In the genomic region with DNA sequence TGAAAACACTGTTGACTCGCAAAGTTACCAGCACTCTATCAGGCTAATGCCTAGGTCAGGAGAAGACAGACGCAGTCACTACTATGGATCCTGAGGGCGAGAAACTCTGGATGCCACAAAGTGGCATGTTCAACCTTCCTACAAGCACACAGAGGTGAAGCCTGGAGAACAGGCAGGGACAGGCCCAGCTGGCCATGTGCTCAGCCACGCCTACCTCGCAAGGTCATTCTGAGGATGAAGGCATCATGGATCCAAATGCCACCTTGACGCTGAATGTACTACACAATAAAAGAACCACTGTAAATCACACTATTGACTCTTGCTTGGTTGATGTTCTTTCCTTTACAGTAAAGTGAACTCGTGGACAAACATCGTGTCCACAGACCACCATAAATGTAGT, we compare ENCODE assay signal across 13 cellular contexts.
DNase-seq lines count a peak whose midpoint lies in the region; ATAC-seq and TF ChIP-seq lines count a peak whose summit lies in the region.
"Had no signal": no experiment of that assay in that cellular context is flagged by ENCODE, and none has a peak within 500 bp of the region (broad histone marks: within the 10 kb centered on the region; RNA-seq: fewer than 3 reads in every experiment).

No MANE protein-coding gene starts in this region.

- H3K27ac ChIP-seq in right atrium auricular region (no peak overlapping the region), stomach (peak overlapping the region in 3 of 5 donors; percentile 0 to 75 (median 20))

- H3K4me3 Mint-ChIP-seq in activated CD8-positive, alpha-beta T cell treated with anti-CD3 and anti-CD28 coated beads, Interleukin-2, amount 10 ng/mL, durations not matched to agents 7 days and 5 days: no peak overlapping the region
- peak overlapping the region; percentile 42 for H3K4me3 Mint-ChIP-seq in glutamatergic neuron (ENCODE audit: unreplicated experiment)

- 72 to 84% (median 76%) methylated on average over 8 of the region's 8 CpGs for WGBS in stomach, 5 donors

- H3K9me3 Mint-ChIP-seq in activated CD8-positive, alpha-beta T cell treated with anti-CD3 and anti-CD28 coated beads, Interleukin-2, amount 10 ng/mL, durations not matched to agents 7 days and 5 days (ENCODE audit: insufficient read depth): no peaks in the 10 kb centered on the region
- H3K9me3 Mint-ChIP-seq in glutamatergic neuron (ENCODE audit: unreplicated experiment): peaks cover 43% of the 10 kb centered on the region

- H3K27me3 ChIP-seq in right atrium auricular region (no peaks in the 10 kb centered on the region), stomach (no peaks in the 10 kb centered on the region)
- H3K27me3 ChIP-seq: dorsolateral prefrontal cortex had no signal

- peak overlapping the region; percentile 69 for H3K27ac Mint-ChIP-seq in activated CD8-positive, alpha-beta T cell treated with anti-CD3 and anti-CD28 coated beads, Interleukin-2, amount 10 ng/mL, durations not matched to agents 7 days and 5 days
- peak overlapping the region; percentile 28 for H3K27ac Mint-ChIP-seq in glutamatergic neuron (ENCODE audit: unreplicated experiment)

- POLR2A ChIA-PET in activated CD8-positive, alpha-beta T cell treated with anti-CD3 and anti-CD28 coated beads, Interleukin-2, amount 10 ng/mL, durations not matched to agents 7 days and 5 days (lab: Charles Lee): no interaction called here

- H3K36me3 Mint-ChIP-seq in activated CD8-positive, alpha-beta T cell treated with anti-CD3 and anti-CD28 coated beads, Interleukin-2, amount 10 ng/mL, durations not matched to agents 7 days and 5 days (ENCODE audit: low read depth): peaks cover 14% of the 10 kb centered on the region
- H3K36me3 Mint-ChIP-seq in glutamatergic neuron (ENCODE audit: unreplicated experiment): no peaks in the 10 kb centered on the region

- H3K36me3 ChIP-seq in right atrium auricular region: no peaks in the 10 kb centered on the region
- H3K36me3 ChIP-seq in stomach: no peaks in the 10 kb centered on the region

- CTCF ChIA-PET in activated CD8-positive, alpha-beta T cell treated with anti-CD3 and anti-CD28 coated beads, Interleukin-2, amount 10 ng/mL, durations not matched to agents 7 days and 5 days (lab: Charles Lee): no interaction called here

- H3K27me3 Mint-ChIP-seq in activated CD8-positive, alpha-beta T cell treated with anti-CD3 and anti-CD28 coated beads, Interleukin-2, amount 10 ng/mL, durations not matched to agents 7 days and 5 days (ENCODE audit: low read depth): no peaks in the 10 kb centered on the region
- H3K27me3 Mint-ChIP-seq in glutamatergic neuron (ENCODE audit: unreplicated experiment): peaks cover 16% of the 10 kb centered on the region

- H3K4me1 ChIP-seq in right atrium auricular region (peaks cover 0 to 76% of the 10 kb centered on the region in 2 donors), stomach (peaks cover 48 to 90% (median 75%) of the 10 kb centered on the region in 4 donors)

- TF ChIP-seq CTCF in right atrium auricular region (IDR thresholded peaks at IDR 0.05): no peak
- TF ChIP-seq CTCF in glutamatergic neuron (IDR thresholded peaks at IDR 0.05; ENCODE audit: partially characterized antibody, unreplicated experiment): no peak
- no peak for TF ChIP-seq CTCF in stomach (IDR thresholded peaks at IDR 0.05)

- ATAC-seq in Right ventricle myocardium superior (ENCODE audit: poor library complexity): peak; percentile 60
- no peak for ATAC-seq in activated CD8-positive, alpha-beta T cell treated with anti-CD3 and anti-CD28 coated beads, Interleukin-2, amount 10 ng/mL, durations not matched to agents 7 days and 5 days
- ATAC-seq in GM21619 (IDR thresholded peaks at IDR 0.05; ENCODE audit: unreplicated experiment): no peak

- no peaks in the 10 kb centered on the region for H3K9me3 ChIP-seq in right atrium auricular region
- no peaks in the 10 kb centered on the region for H3K9me3 ChIP-seq in stomach

- DNase-seq in Right ventricle myocardium superior (peak; percentile 66), right atrium auricular region (ENCODE audit: low spot score) (no peak), glutamatergic neuron (no peak), stomach (peak; percentile 51), foreskin melanocyte (no peak)
- DNase-seq in activated CD8-positive, alpha-beta T cell treated with anti-CD3 and anti-CD28 coated beads, Interleukin-2, amount 10 ng/mL, durations not matched to agents 7 days and 5 days: no peak
- DNase-seq in stimulated activated CD4-positive, alpha-beta T cell treated with anti-CD3 and anti-CD28 coated beads, Interleukin-4, amount 100 ng/mL, for 24 hours: no peak
- DNase-seq: activated CD4-positive, alpha-beta T cell treated with anti-CD3 and anti-CD28 coated beads, Interleukin-2, amount 50 U/mL, for 4 hours; dorsolateral prefrontal cortex; Karpas-422; NCI-H2081 had no signal

- no peak for TF ChIP-seq POLR2A in stomach (IDR thresholded peaks at IDR 0.05)

- H3K4me3 ChIP-seq in right atrium auricular region: no peak overlapping the region
- no peak overlapping the region for H3K4me3 ChIP-seq in stomach
- H3K4me3 ChIP-seq: dorsolateral prefrontal cortex, lung had no signal

- intact Hi-C loops in Right ventricle myocardium superior (cut with DNase I) (no loop called here), stomach (cut with DNase I; ENCODE audit: low total_unique reads) (no loop called here)

- peaks cover 78% of the 10 kb centered on the region for H3K4me1 Mint-ChIP-seq in activated CD8-positive, alpha-beta T cell treated with anti-CD3 and anti-CD28 coated beads, Interleukin-2, amount 10 ng/mL, durations not matched to agents 7 days and 5 days (ENCODE audit: low read depth)
- H3K4me1 Mint-ChIP-seq in glutamatergic neuron (ENCODE audit: low read depth, unreplicated experiment): peaks cover 71% of the 10 kb centered on the region

- TF ChIP-seq EP300 in stomach (IDR thresholded peaks at IDR 0.05): no peak

Comparison
In these comparisons a context has a peak if more than half of its experiments do, and no peak if none do; other contexts are left out.
1. DNase-seq: peak in Right ventricle myocardium superior (single experiment) and stomach (single experiment); none in right atrium auricular region (single experiment), activated CD8-positive, alpha-beta T cell treated with anti-CD3 and anti-CD28 coated beads, Interleukin-2, amount 10 ng/mL, durations not matched to agents 7 days and 5 days (single experiment), glutamatergic neuron (single experiment), stimulated activated CD4-positive, alpha-beta T cell treated with anti-CD3 and anti-CD28 coated beads, Interleukin-4, amount 100 ng/mL, for 24 hours (single experiment) and foreskin melanocyte (single experiment).
2. H3K27ac ChIP-seq: peak in stomach (3 of 5); none in right atrium auricular region (0 of 2).